ENCODE assay signal across 1 cellular context in the genomic region with DNA sequence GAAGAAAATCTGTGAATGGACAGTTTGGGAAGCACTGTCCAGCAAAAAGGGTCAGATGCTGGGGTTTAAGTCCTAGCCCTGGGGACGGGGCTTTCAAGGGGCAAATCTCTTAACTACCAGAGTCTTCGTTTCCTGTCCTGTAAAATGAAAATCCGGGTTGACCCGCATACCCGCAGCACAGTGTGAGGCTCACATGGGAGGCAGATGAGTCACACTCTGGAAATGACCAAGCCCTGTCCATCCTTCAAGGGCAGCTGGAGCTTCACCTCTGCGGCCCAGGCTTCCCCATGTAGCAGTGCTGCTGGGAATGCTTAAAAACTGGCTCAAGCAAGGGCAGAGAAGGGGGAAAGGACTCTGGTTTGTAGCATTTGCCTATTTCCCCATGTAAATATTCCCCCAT.
A peak's percentile ranks its signal among the peaks of the same experiment; 100 is the strongest.
TF ChIP-seq lines count a peak whose summit lies in the region.

No MANE protein-coding gene starts in this region.

TF ChIP-seq in K562, 482 proteins besides CTCF, POLR2A, EP300 and RAD21:
- peak; percentile 3 for TF ChIP-seq ZFP36 (IDR thresholded peaks at IDR 0.05; ENCODE audit: low read depth, low read length, partially characterized antibody)
- TF ChIP-seq CHD7 (IDR thresholded peaks at IDR 0.05; ENCODE audit: low read depth, low read length), result no peak
